Comparison of ENCODE assay signal across 8 cellular contexts in genomic region chr4:6200011-6200921, GRCh38. TPM values are rescaled to one million over a fixed set of nuclear protein-coding genes. Genes with fewer than 3 reads are reported as not detected.
DNase-seq lines count a peak whose midpoint lies in the region; ATAC-seq and TF ChIP-seq lines count a peak whose summit lies in the region.

JAKMIP1 (minus strand) TSS chr4:6200549; CDS start chr4:6112850, 87,699 bp downstream.

- peak; percentile 67 for ATAC-seq in HG02840 (IDR thresholded peaks at IDR 0.05; ENCODE audit: low FRiP score, unreplicated experiment)
- ATAC-seq in natural killer cell = peak; percentile 54 to 78 (median 74)

- peaks cover 25 to 41% of the 10 kb centered on the region in 2 donors for H3K4me1 Mint-ChIP-seq in natural killer cell

- peak; percentile 64 to 70 for DNase-seq in NCI-H2081 (lab: John Stamatoyannopoulos, UW)
- no peak for DNase-seq in NCI-H2081 treated with DMSO at 0.1 percent for 48 hours (lab: John Stamatoyannopoulos, UW)
- DNase-seq in NCI-H2171 treated with DMSO at 0.1 percent for 48 hours (lab: John Stamatoyannopoulos, UW) = peak; percentile 59
- DNase-seq in activated T-cell treated with anti-CD3 and anti-CD28 coated beads for 24 hours (ENCODE audit: low read depth) = peak; percentile 77
- DNase-seq in natural killer cell = peak; percentile 80
- peak; percentile 15 to 53 (median 28) for DNase-seq in stimulated activated naive CD4-positive, alpha-beta T cell (lab: John Stamatoyannopoulos, UW)

- peak within 1 kb of the TSS; percentile 39 to 45 for H3K4me3 ChIP-seq in esophagus (ENCODE audit: low read depth in 1 of 2, low read length in 2 of 2)

- H3K27me3 Mint-ChIP-seq in natural killer cell (ENCODE audit: low read depth in 2 of 2) = peaks cover 13 to 28% of the 10 kb centered on the region in 2 donors

- no peak within 1 kb of the TSS for H3K27ac ChIP-seq in esophagus (ENCODE audit: low read depth in 2 of 2, low read length in 1 of 2)

- TF ChIP-seq CTCF in natural killer cell (IDR thresholded peaks at IDR 0.05) = no peak

- peak within 1 kb of the TSS in 1 of 2 donors; percentile 96 for H3K27ac Mint-ChIP-seq in natural killer cell

- peaks cover 3 to 13% of the 10 kb centered on the region in 2 donors for H3K9me3 ChIP-seq in esophagus (ENCODE audit: control insufficient read depth in 2 of 2, insufficient read depth in 1 of 2, low read depth in 1 of 2, low read length in 1 of 2)

- WGBS in esophagus, 2 donors = 1 to 2% methylated on average over 74 to 106 of the region's 107 CpGs

- no peaks in the 10 kb centered on the region for H3K36me3 ChIP-seq in esophagus (ENCODE audit: control insufficient read depth in 2 of 2, insufficient read depth in 2 of 2, low read length in 1 of 2)

- H3K27me3 ChIP-seq in esophagus (ENCODE audit: control insufficient read depth in 1 of 2, insufficient read depth in 2 of 2, low read length in 2 of 2) = peaks cover 0 to 2% of the 10 kb centered on the region in 2 donors

- no peaks in the 10 kb centered on the region for H3K36me3 Mint-ChIP-seq in natural killer cell

- peaks cover 3 to 6% of the 10 kb centered on the region in 2 donors for H3K9me3 Mint-ChIP-seq in natural killer cell

- H3K4me1 ChIP-seq in esophagus (ENCODE audit: control insufficient read depth in 2 of 2, insufficient read depth in 2 of 2, low read length in 1 of 2) = peaks cover 11 to 15% of the 10 kb centered on the region in 2 donors

- peak within 1 kb of the TSS; percentile 83 for H3K4me3 Mint-ChIP-seq in natural killer cell

- intact Hi-C loops in natural killer cell (cut with micrococcal nuclease) = no loop called here

RNA-seq across cellular contexts. Expression of gene JAKMIP1, which starts in this region (rescaled TPM):
- polyA plus RNA-seq in esophagus = under 1 TPM; 0.13 to 0.31 TPM
- total RNA-seq in natural killer cell = 10 to 100 TPM in 2 of 3 donors, 1 to 10 TPM in 1; 8.8 to 21.8 (median 16.4) TPM
